Comparison of ENCODE assay signal across 11 cellular contexts in genomic region chr3:129344540-129345220, GRCh38.
DNase-seq lines count a peak whose midpoint lies in the region; ATAC-seq and TF ChIP-seq lines count a peak whose summit lies in the region.
"Had no signal": no experiment of that assay in that cellular context is flagged by ENCODE, and none has a peak within 500 bp of the region (broad histone marks: within the 10 kb centered on the region; RNA-seq: fewer than 3 reads in every experiment).

No MANE protein-coding gene starts in this region.

- no peak overlapping the region for H3K4me3 Mint-ChIP-seq in endothelial cell (ENCODE audit: unreplicated experiment)

- H3K4me3 ChIP-seq in mesodermal cell (ENCODE audit: extremely low read depth, insufficient read depth, low read length, poor library complexity, severe bottlenecking) = peak overlapping the region; percentile 16
- H3K4me3 ChIP-seq: SJSA1 had no signal

- H3K27ac ChIP-seq in mesodermal cell (ENCODE audit: low read depth, low read length, severe bottlenecking) = no peak overlapping the region
- H3K27ac ChIP-seq: SJSA1, tibial artery had no signal

- peaks cover 28% of the 10 kb centered on the region for H3K4me1 Mint-ChIP-seq in endothelial cell (ENCODE audit: unreplicated experiment)

- H3K9me3 Mint-ChIP-seq in endothelial cell (ENCODE audit: unreplicated experiment) = no peaks in the 10 kb centered on the region

- H3K9me3 ChIP-seq in mesodermal cell (ENCODE audit: control insufficient read depth, low read length) = no peaks in the 10 kb centered on the region
- H3K9me3 ChIP-seq: SJSA1, tibial artery had no signal

- peaks cover 5% of the 10 kb centered on the region for H3K4me1 ChIP-seq in mesodermal cell (ENCODE audit: control insufficient read depth, insufficient read depth, low read length, poor library complexity, severe bottlenecking)

- H3K36me3 ChIP-seq in mesodermal cell (ENCODE audit: control insufficient read depth, insufficient read depth, low read length) = no peaks in the 10 kb centered on the region
- H3K36me3 ChIP-seq: SJSA1, tibial artery had no signal

- WGBS in mesodermal cell (ENCODE audit: insufficient coverage in 2 of 2), 2 experiments = 28 to 46% methylated on average over 8 of the region's 13 CpGs

- in situ Hi-C loops in ACHN (cut with HindIII; ENCODE audit: low pct_ligation_motif_present, low pct_unique_long_range_greater_than_20kb, low sequenced_read_pairs) = no loop called here

- DNase-seq in Daoy (ENCODE audit: low read depth) = peak; percentile 26
- peak; percentile 82 for DNase-seq in M059J (ENCODE audit: low read depth)
- DNase-seq in endothelial cell (ENCODE audit: low spot score) = peak; percentile 35
- no peak for DNase-seq in kidney tubule cell (ENCODE audit: low spot score)
- DNase-seq in ACHN = no peak
- DNase-seq: NCI-H510A treated with DMSO at 0.1 percent for 48 hours, tibial artery had no signal

- ATAC-seq in GM18909 (IDR thresholded peaks at IDR 0.05; ENCODE audit: poor library complexity, unreplicated experiment) (no peak), GM19328 (IDR thresholded peaks at IDR 0.05; ENCODE audit: unreplicated experiment) (no peak)

- TF ChIP-seq CTCF in endothelial cell (IDR thresholded peaks at IDR 0.05; ENCODE audit: unreplicated experiment) = no peak

- H3K36me3 Mint-ChIP-seq in endothelial cell (ENCODE audit: low read depth, unreplicated experiment) = no peaks in the 10 kb centered on the region

- H3K27me3 Mint-ChIP-seq in endothelial cell (ENCODE audit: unreplicated experiment) = peaks cover 19% of the 10 kb centered on the region

- H3K27ac Mint-ChIP-seq in endothelial cell (ENCODE audit: unreplicated experiment) = no peak overlapping the region

Comparison
In these comparisons a context has a peak if more than half of its experiments do, and no peak if none do; other contexts are left out.
1. DNase-seq: peak in Daoy (single experiment), M059J (single experiment) and endothelial cell (single experiment); none in kidney tubule cell (single experiment) and ACHN (single experiment).